8 cellular contexts compared by ENCODE assay signal in genomic region chr16:87809150-87809902, GRCh38. TPM values are rescaled to one million over a fixed set of nuclear protein-coding genes. Genes with fewer than 3 reads are reported as not detected.
DNase-seq lines count a peak whose midpoint lies in the region; ATAC-seq and TF ChIP-seq lines count a peak whose summit lies in the region.

No MANE protein-coding gene starts in this region.

- peak; percentile 80 for DNase-seq in GM13977 (ENCODE audit: low spot score)
- DNase-seq in central memory CD8-positive, alpha-beta T cell (ENCODE audit: low spot score in 2 of 2): no peak
- no peak for DNase-seq in spleen
- no peak for DNase-seq in NCI-H524 treated with DMSO at 0.1 percent for 48 hours (lab: John Stamatoyannopoulos, UW)
- no peak for DNase-seq in mesenteric fat pad (ENCODE audit: low spot score)
- no peak for DNase-seq in NCI-H510A (lab: John Stamatoyannopoulos, UW)

- intact Hi-C loops in spleen (cut with DNase I; ENCODE audit: low total_unique reads): no loop called here

- TF ChIP-seq POLR2A in spleen (IDR thresholded peaks at IDR 0.05): no peak

- H3K27me3 ChIP-seq in spleen (replicated peaks in 1 of 7): peaks cover 0 to 30% (median 0%) of the 10 kb centered on the region in 7 donors

- peak overlapping the region in 4 of 8 donors; percentile 66 to 82 (median 72) for H3K27ac ChIP-seq in spleen

- no peaks in the 10 kb centered on the region for H3K9me3 Mint-ChIP-seq in central memory CD8-positive, alpha-beta T cell

- H3K27me3 Mint-ChIP-seq in central memory CD8-positive, alpha-beta T cell: peaks cover 37% of the 10 kb centered on the region

- H3K36me3 ChIP-seq in spleen: no peaks in the 10 kb centered on the region

- no peak for TF ChIP-seq CTCF in GM13977 (IDR thresholded peaks at IDR 0.05; ENCODE audit: extremely low read depth, insufficient read depth, missing control alignments)
- no peak for TF ChIP-seq CTCF in spleen (IDR thresholded peaks at IDR 0.05 in 8 of 11, conservative IDR thresholded peaks at IDR 0.05 in 3 of 11)

- no peak overlapping the region for H3K27ac Mint-ChIP-seq in central memory CD8-positive, alpha-beta T cell (ENCODE audit: low read depth)

- H3K36me3 Mint-ChIP-seq in central memory CD8-positive, alpha-beta T cell (ENCODE audit: insufficient read depth): peaks cover 1% of the 10 kb centered on the region

- H3K4me1 ChIP-seq in spleen: peaks cover 5 to 60% (median 37%) of the 10 kb centered on the region in 6 donors

- ATAC-seq in GM21367 (IDR thresholded peaks at IDR 0.05; ENCODE audit: unreplicated experiment) (peak; percentile 47), HG03439 (IDR thresholded peaks at IDR 0.05; ENCODE audit: unreplicated experiment) (peak; percentile 45)
- peak; percentile 11 for ATAC-seq in central memory CD8-positive, alpha-beta T cell (replicated peaks; ENCODE audit: extremely low read depth, poor library complexity, severe bottlenecking)

- in situ Hi-C loops in GM13977 (cut with MboI; ENCODE audit: low pct_unique_long_range_greater_than_20kb, low sequenced_read_pairs, unreplicated experiment): no loop called here

- H3K4me3 Mint-ChIP-seq in central memory CD8-positive, alpha-beta T cell: no peak overlapping the region

- no peaks in the 10 kb centered on the region for H3K9me3 ChIP-seq in spleen

- peak overlapping the region in 1 of 8 donors; percentile 37 for H3K4me3 ChIP-seq in spleen

- WGBS in spleen, 5 donors: 41 to 47% (median 44%) methylated on average over 15 of the region's 15 CpGs

- peaks cover 6% of the 10 kb centered on the region for H3K4me1 Mint-ChIP-seq in central memory CD8-positive, alpha-beta T cell

RNA-seq across cellular contexts. Expression of gene KLHDC4, which starts 43.5 kb away (rescaled TPM):
- total RNA-seq in spleen: 10 to 100 TPM; 46.7 to 91.7 (median 58.4) TPM
- 10 to 100 TPM; 30.2 to 58.0 (median 55.4) TPM for polyA plus RNA-seq in spleen
- total RNA-seq in mesenteric fat pad: 39.9 TPM

RNA-seq across cellular contexts. Expression of gene SLC7A5, which starts 60.0 kb away (rescaled TPM):
- total RNA-seq in spleen: 10 to 100 TPM in 6 of 7 donors, 1 to 10 TPM in 1; 9.8 to 30.6 (median 18.5) TPM
- polyA plus RNA-seq in spleen: 1 to 10 TPM; 2.5 to 7.3 (median 5.1) TPM
- total RNA-seq in mesenteric fat pad: 9.4 TPM
